2 cellular contexts compared by ENCODE assay signal in genomic region chrX:79601336-79602131, GRCh38.
TF ChIP-seq lines count a peak whose summit lies in the region.

No MANE protein-coding gene starts in this region.

TF ChIP-seq in GM23338, 12 proteins besides CTCF, POLR2A, EP300 and RAD21:
- TF ChIP-seq ZNF462 (CRISPR knock-in tag; IDR thresholded peaks at IDR 0.05), result no peak
- TF ChIP-seq STAT1 (IDR thresholded peaks at IDR 0.05; ENCODE audit: unreplicated experiment), result no peak
- TF ChIP-seq REST (IDR thresholded peaks at IDR 0.05; ENCODE audit: unreplicated experiment), result no peak
- TF ChIP-seq EZH2phosphoT487 (IDR thresholded peaks at IDR 0.05; ENCODE audit: unreplicated experiment), result no peak
- no peak for TF ChIP-seq ZNF331 (CRISPR knock-in tag; IDR thresholded peaks at IDR 0.05; ENCODE audit: low read depth)
- TF ChIP-seq JUNB (IDR thresholded peaks at IDR 0.05; ENCODE audit: unreplicated experiment), result no peak
- TF ChIP-seq ZNF114 (CRISPR knock-in tag; IDR thresholded peaks at IDR 0.05), result no peak
- no peak for TF ChIP-seq CREB1 (CRISPR knock-in tag; IDR thresholded peaks at IDR 0.05; ENCODE audit: low read depth)
- TF ChIP-seq NANOG (IDR thresholded peaks at IDR 0.05; ENCODE audit: borderline replicate concordance), result no peak
- TF ChIP-seq POLR2AphosphoS5 (IDR thresholded peaks at IDR 0.05; ENCODE audit: low read depth), result no peak
- no peak for TF ChIP-seq EZH2 (IDR thresholded peaks at IDR 0.05; ENCODE audit: low read depth, unreplicated experiment)
- TF ChIP-seq ETS1 (IDR thresholded peaks at IDR 0.05), result no peak

TF ChIP-seq in GM12878, 131 proteins besides CTCF, POLR2A, EP300 and RAD21 (continued from another document):
- no peak for TF ChIP-seq REST (IDR thresholded peaks at IDR 0.05; ENCODE audit: low read depth, low read length)
- no peak for TF ChIP-seq IRF4 (IDR thresholded peaks at IDR 0.05; ENCODE audit: low read depth, low read length)
- TF ChIP-seq ESRRA (IDR thresholded peaks at IDR 0.05; ENCODE audit: low read length), result no peak
- no peak for TF ChIP-seq RBBP5 (conservative IDR thresholded peaks at IDR 0.05)
- TF ChIP-seq MYB (IDR thresholded peaks at IDR 0.05; ENCODE audit: borderline replicate concordance, low read depth, low read length), result no peak
- no peak for TF ChIP-seq MAX (IDR thresholded peaks at IDR 0.05; ENCODE audit: low read depth, low read length)
- TF ChIP-seq FOXK2 (IDR thresholded peaks at IDR 0.05), result no peak
- no peak for TF ChIP-seq IKZF1 (conservative IDR thresholded peaks at IDR 0.05)
- TF ChIP-seq ZNF687 (IDR thresholded peaks at IDR 0.05), result no peak
- no peak for TF ChIP-seq SUZ12 (IDR thresholded peaks at IDR 0.05; ENCODE audit: unreplicated experiment)
